18 cellular contexts compared by ENCODE assay signal in the genomic region with DNA sequence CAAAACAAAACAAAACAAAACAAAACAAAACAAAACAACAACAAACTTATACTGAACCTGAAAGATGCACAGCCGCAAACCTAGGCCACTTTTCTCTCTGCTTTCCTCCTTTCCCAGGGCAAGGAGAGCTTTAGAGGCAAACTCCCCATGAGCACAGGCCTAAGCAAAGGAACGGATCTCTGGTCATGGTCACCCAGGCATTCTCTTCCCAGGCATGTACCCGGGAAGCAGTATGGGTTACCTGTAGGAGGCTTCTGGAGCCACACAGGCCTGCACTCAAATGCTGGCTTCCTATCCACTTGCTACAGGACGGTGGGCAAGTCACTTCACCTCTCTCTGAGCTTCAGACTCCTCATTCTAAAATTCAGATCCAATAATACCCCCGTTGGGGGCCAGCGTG.
"Had no signal": no experiment of that assay in that cellular context is flagged by ENCODE, and none has a peak within 500 bp of the region (broad histone marks: within the 10 kb centered on the region; RNA-seq: fewer than 3 reads in every experiment).

No MANE protein-coding gene starts in this region.

- H3K9me3 Mint-ChIP-seq: activated naive CD4-positive, alpha-beta T cell treated with anti-CD3 and anti-CD28 coated beads, Interleukin-2, amount 50 U/mL, for 24 hours; activated T-cell treated with anti-CD3 and anti-CD28 coated beads, Interleukin-2, amount 50 U/mL, for 24 hours; naive B cell; neural crest cell; stimulated activated naive CD8-positive, alpha-beta T cell treated with anti-CD3 and anti-CD28 coated beads, Interleukin-15, amount 100 ng/mL, for 72 hours had no signal

- ATAC-seq: gastrocnemius medialis; left lung; mucosa of descending colon; psoas muscle; right cardiac atrium; stimulated activated naive CD8-positive, alpha-beta T cell treated with anti-CD3 and anti-CD28 coated beads, Interleukin-15, amount 100 ng/mL, for 72 hours had no signal

- H3K27ac Mint-ChIP-seq: activated naive CD4-positive, alpha-beta T cell treated with anti-CD3 and anti-CD28 coated beads, Interleukin-2, amount 50 U/mL, for 24 hours; activated T-cell treated with anti-CD3 and anti-CD28 coated beads, Interleukin-2, amount 50 U/mL, for 24 hours; stimulated activated naive CD8-positive, alpha-beta T cell treated with anti-CD3 and anti-CD28 coated beads, Interleukin-15, amount 100 ng/mL, for 72 hours had no signal

- H3K4me3 ChIP-seq: dorsolateral prefrontal cortex, gastrocnemius medialis, left lung, mucosa of descending colon, psoas muscle, skin epidermis, suprapubic skin had no signal

- H3K27ac ChIP-seq: dorsolateral prefrontal cortex, gastrocnemius medialis, left lung, psoas muscle, skin epidermis, suprapubic skin, WERI-Rb-1 had no signal

- DNase-seq: activated CD4-positive, alpha-beta T cell treated with anti-CD3 and anti-CD28 coated beads for 1 hour; activated CD4-positive, alpha-beta T cell treated with anti-CD3 and anti-CD28 coated beads, Interleukin-2, amount 50 U/mL, for 48 hours; activated T-cell treated with anti-CD3 and anti-CD28 coated beads, Interleukin-2, amount 50 U/mL, for 24 hours; dorsolateral prefrontal cortex; erythroblast; gastrocnemius medialis; left lung; mucosa of descending colon; naive B cell; psoas muscle; right cardiac atrium; stimulated activated naive CD8-positive, alpha-beta T cell treated with anti-CD3 and anti-CD28 coated beads, Interleukin-15, amount 100 ng/mL, for 72 hours; trophoblast cell had no signal

- H3K4me3 Mint-ChIP-seq: activated naive CD4-positive, alpha-beta T cell treated with anti-CD3 and anti-CD28 coated beads, Interleukin-2, amount 50 U/mL, for 24 hours; activated T-cell treated with anti-CD3 and anti-CD28 coated beads, Interleukin-2, amount 50 U/mL, for 24 hours; neural crest cell; stimulated activated naive CD8-positive, alpha-beta T cell treated with anti-CD3 and anti-CD28 coated beads, Interleukin-15, amount 100 ng/mL, for 72 hours had no signal

- H3K4me1 Mint-ChIP-seq: activated naive CD4-positive, alpha-beta T cell treated with anti-CD3 and anti-CD28 coated beads, Interleukin-2, amount 50 U/mL, for 24 hours; neural crest cell; stimulated activated naive CD8-positive, alpha-beta T cell treated with anti-CD3 and anti-CD28 coated beads, Interleukin-15, amount 100 ng/mL, for 72 hours had no signal

- H3K36me3 Mint-ChIP-seq: activated naive CD4-positive, alpha-beta T cell treated with anti-CD3 and anti-CD28 coated beads, Interleukin-2, amount 50 U/mL, for 24 hours; naive B cell had no signal
